9 cellular contexts compared by ENCODE assay signal in the genomic region with DNA sequence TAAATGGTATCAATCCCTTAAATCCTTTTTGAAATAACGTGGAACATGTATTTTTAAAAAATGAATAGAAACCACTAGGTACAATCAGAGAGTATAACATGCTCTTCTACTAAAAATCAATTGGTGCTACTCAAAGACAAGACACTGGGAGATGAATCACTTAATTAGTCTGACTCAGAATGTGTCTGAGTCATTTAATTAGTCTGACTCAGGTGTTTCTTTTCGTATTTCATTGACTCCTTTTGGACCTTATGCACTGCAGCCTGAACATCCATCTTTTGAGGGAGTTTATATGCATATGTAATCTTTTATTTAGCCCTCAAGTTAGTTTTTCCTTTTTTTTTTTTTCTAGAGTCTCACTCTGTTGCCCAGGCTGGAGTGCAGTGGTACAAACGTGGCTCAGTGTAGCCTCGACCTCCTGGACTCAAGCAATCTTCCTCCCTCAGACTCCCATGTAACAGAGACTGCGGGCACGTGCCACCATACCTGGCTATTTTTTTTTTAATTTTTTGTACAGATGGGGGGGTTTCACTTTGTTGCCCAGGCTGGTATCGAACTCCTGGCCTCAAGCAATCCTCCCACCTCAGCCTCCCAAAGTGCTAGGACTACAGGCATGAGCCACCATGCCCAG. TPM values are rescaled to one million over a fixed set of nuclear protein-coding genes. Genes with fewer than 3 reads are reported as not detected.
DNase-seq lines count a peak whose midpoint lies in the region; ATAC-seq, FAIRE-seq and TF ChIP-seq lines count a peak whose summit lies in the region.
"Had no signal": no experiment of that assay in that cellular context is flagged by ENCODE, and none has a peak within 500 bp of the region (broad histone marks: within the 10 kb centered on the region; RNA-seq: fewer than 3 reads in every experiment).

No MANE protein-coding gene starts in this region.

- DNase-seq in A172 (ENCODE audit: low spot score) (peak; percentile 92), GM12878 (ENCODE audit: low read depth, low spot score) (peak; percentile 11), testis (no peak)
- DNase-seq in NK-92 treated with Interleukin-12 subunit alpha and Interleukin-12 subunit beta, amount 100 ng/mL, for 24 hours (lab: John Stamatoyannopoulos, UW), result no peak
- DNase-seq: NCI-H1694 had no signal

- no peak overlapping the region for H3K9ac ChIP-seq in GM12878 (ENCODE audit: control insufficient read depth, insufficient read depth, low read length)

- H3K27me3 ChIP-seq in GM12878 (replicated peaks in 1 of 2; ENCODE audit: control insufficient read depth in 2 of 2, insufficient read depth in 2 of 2, low read length in 1 of 2) (no peaks in the 10 kb centered on the region), testis (no peaks in the 10 kb centered on the region)

- H3K4me3 ChIP-seq in GM12878, result no peak overlapping the region
- H3K4me3 ChIP-seq in testis, result no peak overlapping the region

- FAIRE-seq in GM12878 (lab: Jason Lieb, UNC), result peak; percentile 88

- TF ChIP-seq POLR2A in GM12878 (IDR thresholded peaks at IDR 0.05; ENCODE audit: low read depth, low read length) (no peak), testis (IDR thresholded peaks at IDR 0.05) (no peak)

- RAD21 ChIA-PET in GM12878 (lab: Charles Lee; ENCODE audit: unreplicated experiment), result no interaction called here

- ATAC-seq in GM18517 (IDR thresholded peaks at IDR 0.05; ENCODE audit: unreplicated experiment), result peak; percentile 88
- peak; percentile 92 for ATAC-seq in HG03442 (IDR thresholded peaks at IDR 0.05; ENCODE audit: unreplicated experiment)
- peak; percentile 97 for ATAC-seq in GM12878
- no peak for ATAC-seq in GM21576 (IDR thresholded peaks at IDR 0.05; ENCODE audit: unreplicated experiment)
- no peak for ATAC-seq in HG03097 (IDR thresholded peaks at IDR 0.05; ENCODE audit: low FRiP score, unreplicated experiment)

- BruUV-seq in GM12878 (replicated peaks; lab: Mats Ljungman, UMichigan), result no TSS peak

- no peak for TF ChIP-seq RAD21 in GM12878 (IDR thresholded peaks at IDR 0.05; ENCODE audit: insufficient read depth, low read depth, low read length)

- H3K4me2 ChIP-seq in GM12878 (ENCODE audit: control insufficient read depth, insufficient read depth), result no peak overlapping the region

- intact Hi-C loops in GM12878 (cut with micrococcal nuclease; ENCODE audit: unreplicated experiment), result no loop called here
- intact Hi-C loops in testis (cut with DNase I; ENCODE audit: low total_unique reads), result no loop called here

- POLR2A ChIA-PET in GM12878 (lab: Charles Lee), result no interaction called here

- CTCF ChIA-PET in GM12878 (lab: Yijun Ruan, JAX), result interaction anchor here (1.0 to 1.5 kb wide), 2 partner anchors 10 to 27 kb away, joined by 4 read pairs; no protein-coding TSS in a partner anchor

- TF ChIP-seq EP300 in GM12878 (IDR thresholded peaks at IDR 0.05; ENCODE audit: borderline replicate concordance in 1 of 2, control insufficient read depth in 1 of 2, low read depth in 2 of 2, low read length in 2 of 2), result peak in 1 of 2 experiments; percentile 39; a peak in 1 of 4 replicates

- no peak for TF ChIP-seq CTCF in GM12878 (IDR thresholded peaks at IDR 0.05 in 2 of 3, conservative IDR thresholded peaks at IDR 0.05 in 1 of 3; ENCODE audit: control insufficient read depth in 2 of 3, extremely low read depth in 1 of 3, insufficient read depth in 1 of 3, low read depth in 3 of 3, low read length in 3 of 3)
- TF ChIP-seq CTCF in testis (IDR thresholded peaks at IDR 0.05), result no peak

- WGBS in GM12878 (ENCODE audit: insufficient coverage, insufficient replicate concordance, low lambda C conversion rate, missing lambda C conversion rate), result 59% methylated on average over 7 of the region's 7 CpGs
- WGBS in testis, 2 donors, result 82 to 95% methylated on average over 7 of the region's 7 CpGs

- H3K79me2 ChIP-seq in GM12878 (ENCODE audit: control insufficient read depth, insufficient read depth, low read length), result peaks cover 11% of the 10 kb centered on the region

- no peak overlapping the region for H2AFZ ChIP-seq in GM12878 (ENCODE audit: control insufficient read depth, low read depth, low read length)

- H3K36me3 ChIP-seq in GM12878 (ENCODE audit: control insufficient read depth in 2 of 2, insufficient read depth in 2 of 2, low read length in 1 of 2), result peaks cover 0 to 15% of the 10 kb centered on the region in 2 experiments; a peak in 2 of 4 replicates
- H3K36me3 ChIP-seq in testis (ENCODE audit: low read depth, missing control alignments), result no peaks in the 10 kb centered on the region

- SMC1A ChIA-PET in GM12878 (lab: Charles Lee; ENCODE audit: uncharacterized antibody, unreplicated experiment), result no interaction called here

- H3K4me1 ChIP-seq in GM12878 (ENCODE audit: control insufficient read depth, insufficient read depth, low read length) (no peaks in the 10 kb centered on the region), testis (no peaks in the 10 kb centered on the region)

- H3K27ac ChIP-seq in GM12878 (ENCODE audit: control insufficient read depth, insufficient read depth), result no peak overlapping the region
- H3K27ac ChIP-seq in testis, result no peak overlapping the region

- in situ Hi-C loops in GM12878 (cut with MboI), result no loop called here

- H3K9me3 ChIP-seq in GM12878 (replicated peaks; ENCODE audit: control insufficient read depth, insufficient read depth, low read length) (no peaks in the 10 kb centered on the region), testis (no peaks in the 10 kb centered on the region)

- no peaks in the 10 kb centered on the region for H4K20me1 ChIP-seq in GM12878 (ENCODE audit: control insufficient read depth, insufficient read depth)

TF ChIP-seq in GM12878, 131 proteins besides CTCF, POLR2A, EP300 and RAD21 (continues in another document):
- no peak for TF ChIP-seq POLR2AphosphoS2 (IDR thresholded peaks at IDR 0.05; ENCODE audit: low read depth, low read length)
- TF ChIP-seq MEF2A (IDR thresholded peaks at IDR 0.05; ENCODE audit: insufficient read depth, low read depth, low read length), result no peak
- no peak for TF ChIP-seq CBX3 (IDR thresholded peaks at IDR 0.05; ENCODE audit: borderline replicate concordance, low read depth)
- TF ChIP-seq ZBTB11 (CRISPR knock-in tag; IDR thresholded peaks at IDR 0.05), result no peak
- peak; percentile 28; the same call in 1 of the 2 replicates for TF ChIP-seq DPF2 (IDR thresholded peaks at IDR 0.05)
- TF ChIP-seq GABPA (IDR thresholded peaks at IDR 0.05; ENCODE audit: low read depth), result 0 out of 2 replicates have a peak, but pooled peaks have one; percentile 23
- peak; percentile 40; the same call in 1 of the 2 replicates for TF ChIP-seq IRF4 (IDR thresholded peaks at IDR 0.05; ENCODE audit: low read depth, low read length)
- no peak for TF ChIP-seq RAD51 (IDR thresholded peaks at IDR 0.05)
- TF ChIP-seq TARDBP (IDR thresholded peaks at IDR 0.05; ENCODE audit: borderline replicate concordance), result no peak
- peak; percentile 22; the same call in 1 of the 2 replicates for TF ChIP-seq NFIC (IDR thresholded peaks at IDR 0.05; ENCODE audit: low read depth, low read length)
- TF ChIP-seq BHLHE40 (IDR thresholded peaks at IDR 0.05; ENCODE audit: borderline replicate concordance in 1 of 2, low read depth in 2 of 2, low read length in 1 of 2), result peak in 1 of 2 experiments; percentile 30; a peak in 1 of 4 replicates
- TF ChIP-seq CHD4 (IDR thresholded peaks at IDR 0.05), result no peak
- peak; percentile 53; the same call in 1 of the 2 replicates for TF ChIP-seq BCL11A (IDR thresholded peaks at IDR 0.05; ENCODE audit: low read depth, low read length)

RNA-seq across cellular contexts. Expression of gene PPP4R3B, which starts 26.5 kb away (rescaled TPM):
- 58.3 and 58.6 TPM in 2 replicates for total RNA-seq in A172 (2014; rRNA removed; shearing (Covaris generic))
- total RNA-seq in GM12878 (2013; cell fraction: nucleolus; rRNA removed), result 127 and 131 TPM in 2 replicates
- total RNA-seq in GM12878 (2014; rRNA removed) (48.1 and 58.5 TPM in 2 replicates), GM12878 (2014; rRNA removed; fragmentation: Illumina TruSeq; extraction: Trizol) (54.2 and 55.8 TPM in 2 replicates), GM12878 (2021) (47.0 and 50.5 TPM in 2 replicates), testis (10 to 100 TPM; 63.8 to 65.8 TPM)
- 14.2 TPM for polyA plus RNA-seq in GM12878 (2011; ENCODE audit: low read depth)
- polyA plus RNA-seq in GM12878 (2011; rRNA removed) (42.3 and 65.1 TPM in 2 replicates), GM12878 (2014; fragmentation: Illumina TruSeq; extraction: Trizol) (50.3 and 58.4 TPM in 2 replicates), GM12878 (2014; fragmentation: Nextera tagmentation; extraction: Ambion mirVana) (10 to 100 TPM; 10.9 to 15.3 TPM), GM12878 (2014; rRNA removed) (25.8 and 28.3 TPM in 2 replicates), GM12878 (2016; fragmentation: Nextera tagmentation; extraction: Ambion mirVana) (10 to 100 TPM; 56.6 to 70.1 TPM), testis (ENCODE audit: insufficient read depth, low read depth, low replicate concordance) (51.3 TPM)
- polyA plus RNA-seq in GM12878 (2011; cell fraction: cytosol; rRNA removed), result 13.8 and 14.6 TPM in 2 replicates
- polyA plus RNA-seq in GM12878 (2011; cell fraction: nucleus; rRNA removed), result 20.4 and 24.6 TPM in 2 replicates
- polyA plus RNA-seq in GM12878 (2012), result 26.3 and 32.9 TPM in 2 replicates
- polyA minus RNA-seq in GM12878 (2011; rRNA and poly(A)+ RNA removed), result 27.5 and 35.2 TPM in 2 replicates
- polyA minus RNA-seq in GM12878 (2011; cell fraction: cytosol; rRNA and poly(A)+ RNA removed), result 21.1 and 23.9 TPM in 2 replicates
- 25.9 and 44.9 TPM in 2 replicates for polyA minus RNA-seq in GM12878 (2011; cell fraction: nucleus; rRNA and poly(A)+ RNA removed)

Comparison
In these comparisons a context has a peak if more than half of its experiments do, and no peak if none do; other contexts are left out.
1. DNase-seq: peak in A172 (single experiment) and GM12878 (single experiment); none in testis (single experiment) and NK-92 treated with Interleukin-12 subunit alpha and Interleukin-12 subunit beta, amount 100 ng/mL, for 24 hours (single experiment).
2. ATAC-seq: peak in GM18517 (single experiment), HG03442 (single experiment) and GM12878 (single experiment); none in GM21576 (single experiment) and HG03097 (single experiment).